ENCODE assay signal across 1 cellular context in the genomic region with DNA sequence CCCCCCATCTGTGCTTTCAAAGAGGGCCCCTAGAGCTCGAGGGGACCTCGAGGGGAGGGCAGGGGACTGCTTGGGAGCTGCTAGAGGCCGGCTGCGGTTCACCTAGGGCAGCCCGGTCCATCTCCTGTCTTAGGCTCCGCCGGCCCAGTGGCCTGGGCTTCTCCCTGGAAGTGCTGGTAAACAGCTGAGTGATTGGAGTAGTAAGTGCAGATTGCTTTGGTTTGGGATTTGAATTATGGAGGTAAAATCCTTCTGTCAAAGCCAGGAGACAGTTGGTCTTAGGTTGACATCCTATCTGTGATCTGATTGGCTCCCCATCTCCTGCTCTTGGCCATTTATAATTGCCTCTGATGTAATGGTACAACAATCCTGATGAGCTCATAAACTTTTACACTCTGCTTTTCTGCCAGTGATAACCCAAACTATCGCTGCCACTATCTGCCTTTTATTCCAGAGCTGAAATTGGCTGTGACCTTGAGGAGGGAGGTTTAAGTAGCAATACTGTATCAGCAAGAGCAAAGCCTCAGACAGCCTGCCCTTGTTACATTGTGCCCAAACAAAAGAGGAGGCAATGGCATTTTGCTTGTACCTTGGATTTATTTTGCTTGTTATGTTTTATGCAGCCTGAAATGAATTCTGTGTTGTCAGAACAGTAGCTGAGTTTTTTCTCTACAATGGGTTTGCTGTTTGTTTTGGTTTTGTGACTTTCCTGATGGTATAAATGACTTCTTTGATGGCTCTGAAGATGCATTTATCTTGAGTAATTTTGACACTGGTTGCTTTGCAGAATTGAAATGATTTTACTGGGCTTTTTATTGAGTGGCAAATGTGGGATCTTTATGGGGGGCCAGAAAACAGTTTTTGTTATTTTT.
TF ChIP-seq lines count a peak whose summit lies in the region.

No MANE protein-coding gene starts in this region.

TF ChIP-seq in HepG2, 621 proteins besides CTCF, POLR2A, EP300 and RAD21 (continued from another document and continues in another):
- TF ChIP-seq, protein P1, sequence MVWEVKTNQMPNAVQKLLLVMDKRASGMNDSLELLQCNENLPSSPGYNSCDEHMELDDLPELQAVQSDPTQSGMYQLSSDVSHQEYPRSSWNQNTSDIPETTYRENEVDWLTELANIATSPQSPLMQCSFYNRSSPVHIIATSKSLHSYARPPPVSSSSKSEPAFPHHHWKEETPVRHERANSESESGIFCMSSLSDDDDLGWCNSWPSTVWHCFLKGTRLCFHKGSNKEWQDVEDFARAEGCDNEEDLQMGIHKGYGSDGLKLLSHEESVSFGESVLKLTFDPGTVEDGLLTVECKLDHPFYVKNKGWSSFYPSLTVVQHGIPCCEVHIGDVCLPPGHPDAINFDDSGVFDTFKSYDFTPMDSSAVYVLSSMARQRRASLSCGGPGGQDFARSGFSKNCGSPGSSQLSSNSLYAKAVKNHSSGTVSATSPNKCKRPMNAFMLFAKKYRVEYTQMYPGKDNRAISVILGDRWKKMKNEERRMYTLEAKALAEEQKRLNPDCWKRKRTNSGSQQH (CRISPR knock-in tag; IDR thresholded peaks at IDR 0.05; ENCODE audit: low read depth), result peak; percentile 99
- TF ChIP-seq REXO4 (CRISPR knock-in tag; IDR thresholded peaks at IDR 0.05; ENCODE audit: borderline replicate concordance) (no peak), ZNF563 (CRISPR knock-in tag; IDR thresholded peaks at IDR 0.05) (no peak), ZNF724P (CRISPR knock-in tag; IDR thresholded peaks at IDR 0.05; ENCODE audit: borderline replicate concordance) (no peak), MED1 (CRISPR knock-in tag; IDR thresholded peaks at IDR 0.05) (0 out of 2 replicates have a peak, but pooled peaks have one; percentile 27), POLR2G (IDR thresholded peaks at IDR 0.05; ENCODE audit: low read depth, low read length) (peak; percentile 44), JUNB (CRISPR knock-in tag; IDR thresholded peaks at IDR 0.05; ENCODE audit: borderline replicate concordance) (no peak), ZFP90 (CRISPR knock-in tag; IDR thresholded peaks at IDR 0.05; ENCODE audit: borderline replicate concordance) (0 out of 2 replicates have a peak, but pooled peaks have one; percentile 28), NR2F1 (CRISPR knock-in tag; IDR thresholded peaks at IDR 0.05) (no peak), ZNF317 (CRISPR knock-in tag; IDR thresholded peaks at IDR 0.05) (no peak), MTF2 (CRISPR knock-in tag; IDR thresholded peaks at IDR 0.05; ENCODE audit: borderline replicate concordance) (no peak), ZNF616 (CRISPR knock-in tag; IDR thresholded peaks at IDR 0.05; ENCODE audit: low read depth) (no peak), KAT2B (IDR thresholded peaks at IDR 0.05; ENCODE audit: borderline replicate concordance, low read depth, low read length) (no peak), ZBTB21 (CRISPR knock-in tag; IDR thresholded peaks at IDR 0.05) (peak; percentile 81), IKZF1 (IDR thresholded peaks at IDR 0.05) (no peak)
- TF ChIP-seq, protein P2, sequence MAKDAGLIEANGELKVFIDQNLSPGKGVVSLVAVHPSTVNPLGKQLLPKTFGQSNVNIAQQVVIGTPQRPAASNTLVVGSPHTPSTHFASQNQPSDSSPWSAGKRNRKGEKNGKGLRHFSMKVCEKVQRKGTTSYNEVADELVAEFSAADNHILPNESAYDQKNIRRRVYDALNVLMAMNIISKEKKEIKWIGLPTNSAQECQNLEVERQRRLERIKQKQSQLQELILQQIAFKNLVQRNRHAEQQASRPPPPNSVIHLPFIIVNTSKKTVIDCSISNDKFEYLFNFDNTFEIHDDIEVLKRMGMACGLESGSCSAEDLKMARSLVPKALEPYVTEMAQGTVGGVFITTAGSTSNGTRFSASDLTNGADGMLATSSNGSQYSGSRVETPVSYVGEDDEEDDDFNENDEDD (CRISPR knock-in tag; IDR thresholded peaks at IDR 0.05; ENCODE audit: borderline replicate concordance), result peak; percentile 75; the same call in 1 of the 2 replicates
- TF ChIP-seq, protein P3, sequence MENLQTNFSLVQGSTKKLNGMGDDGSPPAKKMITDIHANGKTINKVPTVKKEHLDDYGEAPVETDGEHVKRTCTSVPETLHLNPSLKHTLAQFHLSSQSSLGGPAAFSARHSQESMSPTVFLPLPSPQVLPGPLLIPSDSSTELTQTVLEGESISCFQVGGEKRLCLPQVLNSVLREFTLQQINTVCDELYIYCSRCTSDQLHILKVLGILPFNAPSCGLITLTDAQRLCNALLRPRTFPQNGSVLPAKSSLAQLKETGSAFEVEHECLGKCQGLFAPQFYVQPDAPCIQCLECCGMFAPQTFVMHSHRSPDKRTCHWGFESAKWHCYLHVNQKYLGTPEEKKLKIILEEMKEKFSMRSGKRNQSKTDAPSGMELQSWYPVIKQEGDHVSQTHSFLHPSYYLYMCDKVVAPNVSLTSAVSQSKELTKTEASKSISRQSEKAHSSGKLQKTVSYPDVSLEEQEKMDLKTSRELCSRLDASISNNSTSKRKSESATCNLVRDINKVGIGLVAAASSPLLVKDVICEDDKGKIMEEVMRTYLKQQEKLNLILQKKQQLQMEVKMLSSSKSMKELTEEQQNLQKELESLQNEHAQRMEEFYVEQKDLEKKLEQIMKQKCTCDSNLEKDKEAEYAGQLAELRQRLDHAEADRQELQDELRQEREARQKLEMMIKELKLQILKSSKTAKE (CRISPR knock-in tag; IDR thresholded peaks at IDR 0.05; ENCODE audit: borderline replicate concordance), result no peak
- TF ChIP-seq, protein P4, sequence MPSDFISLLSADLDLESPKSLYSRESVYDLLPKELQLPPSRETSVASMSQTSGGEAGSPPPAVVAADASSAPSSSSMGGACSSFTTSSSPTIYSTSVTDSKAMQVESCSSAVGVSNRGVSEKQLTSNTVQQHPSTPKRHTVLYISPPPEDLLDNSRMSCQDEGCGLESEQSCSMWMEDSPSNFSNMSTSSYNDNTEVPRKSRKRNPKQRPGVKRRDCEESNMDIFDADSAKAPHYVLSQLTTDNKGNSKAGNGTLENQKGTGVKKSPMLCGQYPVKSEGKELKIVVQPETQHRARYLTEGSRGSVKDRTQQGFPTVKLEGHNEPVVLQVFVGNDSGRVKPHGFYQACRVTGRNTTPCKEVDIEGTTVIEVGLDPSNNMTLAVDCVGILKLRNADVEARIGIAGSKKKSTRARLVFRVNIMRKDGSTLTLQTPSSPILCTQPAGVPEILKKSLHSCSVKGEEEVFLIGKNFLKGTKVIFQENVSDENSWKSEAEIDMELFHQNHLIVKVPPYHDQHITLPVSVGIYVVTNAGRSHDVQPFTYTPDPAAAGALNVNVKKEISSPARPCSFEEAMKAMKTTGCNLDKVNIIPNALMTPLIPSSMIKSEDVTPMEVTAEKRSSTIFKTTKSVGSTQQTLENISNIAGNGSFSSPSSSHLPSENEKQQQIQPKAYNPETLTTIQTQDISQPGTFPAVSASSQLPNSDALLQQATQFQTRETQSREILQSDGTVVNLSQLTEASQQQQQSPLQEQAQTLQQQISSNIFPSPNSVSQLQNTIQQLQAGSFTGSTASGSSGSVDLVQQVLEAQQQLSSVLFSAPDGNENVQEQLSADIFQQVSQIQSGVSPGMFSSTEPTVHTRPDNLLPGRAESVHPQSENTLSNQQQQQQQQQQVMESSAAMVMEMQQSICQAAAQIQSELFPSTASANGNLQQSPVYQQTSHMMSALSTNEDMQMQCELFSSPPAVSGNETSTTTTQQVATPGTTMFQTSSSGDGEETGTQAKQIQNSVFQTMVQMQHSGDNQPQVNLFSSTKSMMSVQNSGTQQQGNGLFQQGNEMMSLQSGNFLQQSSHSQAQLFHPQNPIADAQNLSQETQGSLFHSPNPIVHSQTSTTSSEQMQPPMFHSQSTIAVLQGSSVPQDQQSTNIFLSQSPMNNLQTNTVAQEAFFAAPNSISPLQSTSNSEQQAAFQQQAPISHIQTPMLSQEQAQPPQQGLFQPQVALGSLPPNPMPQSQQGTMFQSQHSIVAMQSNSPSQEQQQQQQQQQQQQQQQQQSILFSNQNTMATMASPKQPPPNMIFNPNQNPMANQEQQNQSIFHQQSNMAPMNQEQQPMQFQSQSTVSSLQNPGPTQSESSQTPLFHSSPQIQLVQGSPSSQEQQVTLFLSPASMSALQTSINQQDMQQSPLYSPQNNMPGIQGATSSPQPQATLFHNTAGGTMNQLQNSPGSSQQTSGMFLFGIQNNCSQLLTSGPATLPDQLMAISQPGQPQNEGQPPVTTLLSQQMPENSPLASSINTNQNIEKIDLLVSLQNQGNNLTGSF (CRISPR knock-in tag; IDR thresholded peaks at IDR 0.05), result no peak
- TF ChIP-seq, protein P5, sequence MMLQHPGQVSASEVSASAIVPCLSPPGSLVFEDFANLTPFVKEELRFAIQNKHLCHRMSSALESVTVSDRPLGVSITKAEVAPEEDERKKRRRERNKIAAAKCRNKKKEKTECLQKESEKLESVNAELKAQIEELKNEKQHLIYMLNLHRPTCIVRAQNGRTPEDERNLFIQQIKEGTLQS (CRISPR knock-in tag; IDR thresholded peaks at IDR 0.05), result peak; percentile 45
- TF ChIP-seq, protein P6, sequence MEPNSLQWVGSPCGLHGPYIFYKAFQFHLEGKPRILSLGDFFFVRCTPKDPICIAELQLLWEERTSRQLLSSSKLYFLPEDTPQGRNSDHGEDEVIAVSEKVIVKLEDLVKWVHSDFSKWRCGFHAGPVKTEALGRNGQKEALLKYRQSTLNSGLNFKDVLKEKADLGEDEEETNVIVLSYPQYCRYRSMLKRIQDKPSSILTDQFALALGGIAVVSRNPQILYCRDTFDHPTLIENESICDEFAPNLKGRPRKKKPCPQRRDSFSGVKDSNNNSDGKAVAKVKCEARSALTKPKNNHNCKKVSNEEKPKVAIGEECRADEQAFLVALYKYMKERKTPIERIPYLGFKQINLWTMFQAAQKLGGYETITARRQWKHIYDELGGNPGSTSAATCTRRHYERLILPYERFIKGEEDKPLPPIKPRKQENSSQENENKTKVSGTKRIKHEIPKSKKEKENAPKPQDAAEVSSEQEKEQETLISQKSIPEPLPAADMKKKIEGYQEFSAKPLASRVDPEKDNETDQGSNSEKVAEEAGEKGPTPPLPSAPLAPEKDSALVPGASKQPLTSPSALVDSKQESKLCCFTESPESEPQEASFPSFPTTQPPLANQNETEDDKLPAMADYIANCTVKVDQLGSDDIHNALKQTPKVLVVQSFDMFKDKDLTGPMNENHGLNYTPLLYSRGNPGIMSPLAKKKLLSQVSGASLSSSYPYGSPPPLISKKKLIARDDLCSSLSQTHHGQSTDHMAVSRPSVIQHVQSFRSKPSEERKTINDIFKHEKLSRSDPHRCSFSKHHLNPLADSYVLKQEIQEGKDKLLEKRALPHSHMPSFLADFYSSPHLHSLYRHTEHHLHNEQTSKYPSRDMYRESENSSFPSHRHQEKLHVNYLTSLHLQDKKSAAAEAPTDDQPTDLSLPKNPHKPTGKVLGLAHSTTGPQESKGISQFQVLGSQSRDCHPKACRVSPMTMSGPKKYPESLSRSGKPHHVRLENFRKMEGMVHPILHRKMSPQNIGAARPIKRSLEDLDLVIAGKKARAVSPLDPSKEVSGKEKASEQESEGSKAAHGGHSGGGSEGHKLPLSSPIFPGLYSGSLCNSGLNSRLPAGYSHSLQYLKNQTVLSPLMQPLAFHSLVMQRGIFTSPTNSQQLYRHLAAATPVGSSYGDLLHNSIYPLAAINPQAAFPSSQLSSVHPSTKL (CRISPR knock-in tag; IDR thresholded peaks at IDR 0.05), result peak; percentile 40; the same call in 1 of the 2 replicates
- TF ChIP-seq, protein P7, sequence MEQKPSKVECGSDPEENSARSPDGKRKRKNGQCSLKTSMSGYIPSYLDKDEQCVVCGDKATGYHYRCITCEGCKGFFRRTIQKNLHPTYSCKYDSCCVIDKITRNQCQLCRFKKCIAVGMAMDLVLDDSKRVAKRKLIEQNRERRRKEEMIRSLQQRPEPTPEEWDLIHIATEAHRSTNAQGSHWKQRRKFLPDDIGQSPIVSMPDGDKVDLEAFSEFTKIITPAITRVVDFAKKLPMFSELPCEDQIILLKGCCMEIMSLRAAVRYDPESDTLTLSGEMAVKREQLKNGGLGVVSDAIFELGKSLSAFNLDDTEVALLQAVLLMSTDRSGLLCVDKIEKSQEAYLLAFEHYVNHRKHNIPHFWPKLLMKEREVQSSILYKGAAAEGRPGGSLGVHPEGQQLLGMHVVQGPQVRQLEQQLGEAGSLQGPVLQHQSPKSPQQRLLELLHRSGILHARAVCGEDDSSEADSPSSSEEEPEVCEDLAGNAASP (CRISPR knock-in tag; IDR thresholded peaks at IDR 0.05; ENCODE audit: borderline replicate concordance), result peak; percentile 15; the same call in 1 of the 2 replicates
- TF ChIP-seq, protein P8, sequence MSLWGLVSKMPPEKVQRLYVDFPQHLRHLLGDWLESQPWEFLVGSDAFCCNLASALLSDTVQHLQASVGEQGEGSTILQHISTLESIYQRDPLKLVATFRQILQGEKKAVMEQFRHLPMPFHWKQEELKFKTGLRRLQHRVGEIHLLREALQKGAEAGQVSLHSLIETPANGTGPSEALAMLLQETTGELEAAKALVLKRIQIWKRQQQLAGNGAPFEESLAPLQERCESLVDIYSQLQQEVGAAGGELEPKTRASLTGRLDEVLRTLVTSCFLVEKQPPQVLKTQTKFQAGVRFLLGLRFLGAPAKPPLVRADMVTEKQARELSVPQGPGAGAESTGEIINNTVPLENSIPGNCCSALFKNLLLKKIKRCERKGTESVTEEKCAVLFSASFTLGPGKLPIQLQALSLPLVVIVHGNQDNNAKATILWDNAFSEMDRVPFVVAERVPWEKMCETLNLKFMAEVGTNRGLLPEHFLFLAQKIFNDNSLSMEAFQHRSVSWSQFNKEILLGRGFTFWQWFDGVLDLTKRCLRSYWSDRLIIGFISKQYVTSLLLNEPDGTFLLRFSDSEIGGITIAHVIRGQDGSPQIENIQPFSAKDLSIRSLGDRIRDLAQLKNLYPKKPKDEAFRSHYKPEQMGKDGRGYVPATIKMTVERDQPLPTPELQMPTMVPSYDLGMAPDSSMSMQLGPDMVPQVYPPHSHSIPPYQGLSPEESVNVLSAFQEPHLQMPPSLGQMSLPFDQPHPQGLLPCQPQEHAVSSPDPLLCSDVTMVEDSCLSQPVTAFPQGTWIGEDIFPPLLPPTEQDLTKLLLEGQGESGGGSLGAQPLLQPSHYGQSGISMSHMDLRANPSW (CRISPR knock-in tag; IDR thresholded peaks at IDR 0.05; ENCODE audit: borderline replicate concordance), result no peak
- TF ChIP-seq, protein P9, sequence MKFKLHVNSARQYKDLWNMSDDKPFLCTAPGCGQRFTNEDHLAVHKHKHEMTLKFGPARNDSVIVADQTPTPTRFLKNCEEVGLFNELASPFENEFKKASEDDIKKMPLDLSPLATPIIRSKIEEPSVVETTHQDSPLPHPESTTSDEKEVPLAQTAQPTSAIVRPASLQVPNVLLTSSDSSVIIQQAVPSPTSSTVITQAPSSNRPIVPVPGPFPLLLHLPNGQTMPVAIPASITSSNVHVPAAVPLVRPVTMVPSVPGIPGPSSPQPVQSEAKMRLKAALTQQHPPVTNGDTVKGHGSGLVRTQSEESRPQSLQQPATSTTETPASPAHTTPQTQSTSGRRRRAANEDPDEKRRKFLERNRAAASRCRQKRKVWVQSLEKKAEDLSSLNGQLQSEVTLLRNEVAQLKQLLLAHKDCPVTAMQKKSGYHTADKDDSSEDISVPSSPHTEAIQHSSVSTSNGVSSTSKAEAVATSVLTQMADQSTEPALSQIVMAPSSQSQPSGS (CRISPR knock-in tag; IDR thresholded peaks at IDR 0.05), result peak; percentile 43; the same call in 1 of the 2 replicates
- TF ChIP-seq, protein P10, sequence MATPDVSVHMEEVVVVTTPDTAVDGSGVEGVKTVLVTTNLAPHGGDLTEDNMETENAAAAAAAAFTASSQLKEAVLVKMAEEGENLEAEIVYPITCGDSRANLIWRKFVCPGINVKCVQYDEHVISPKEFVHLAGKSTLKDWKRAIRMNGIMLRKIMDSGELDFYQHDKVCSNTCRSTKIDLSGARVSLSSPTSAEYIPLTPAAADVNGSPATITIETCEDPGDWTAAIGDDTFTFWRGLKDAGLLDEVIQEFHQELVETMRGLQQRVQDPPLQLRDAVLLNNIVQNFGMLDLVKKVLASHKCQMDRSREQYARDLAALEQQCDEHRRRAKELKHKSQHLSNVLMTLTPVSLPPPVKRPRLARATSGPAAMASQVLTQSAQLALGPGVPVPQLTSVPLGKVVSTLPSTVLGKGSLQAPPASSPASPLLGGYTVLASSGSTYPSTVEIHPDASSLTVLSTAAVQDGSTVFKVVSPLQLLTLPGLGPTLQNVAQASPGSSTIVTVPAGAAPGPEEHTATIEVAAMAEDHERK (CRISPR knock-in tag; IDR thresholded peaks at IDR 0.05; ENCODE audit: low read depth), result no peak
